ENCODE assay signal across 17 cellular contexts in genomic region chr5:154648706-154649105, GRCh38.
A peak's percentile ranks its signal among the peaks of the same experiment; 100 is the strongest.
DNase-seq lines count a peak whose midpoint lies in the region; TF ChIP-seq lines count a peak whose summit lies in the region.
"Had no signal": no experiment of that assay in that cellular context is flagged by ENCODE, and none has a peak within 500 bp of the region (broad histone marks: within the 10 kb centered on the region; RNA-seq: fewer than 3 reads in every experiment).

No MANE protein-coding gene starts in this region.

- intact Hi-C loops in posterior vena cava (cut with DNase I): loop anchor here in 1 of 2 donors (5.0 kb wide), 1 partner anchor 164 kb away; no protein-coding TSS in a partner anchor

- in situ Hi-C loops in GM13976 (cut with MboI; ENCODE audit: low sequenced_read_pairs, unreplicated experiment): no loop called here

- DNase-seq in ELR (ENCODE audit: low read depth) (peak; percentile 19), NB4 (ENCODE audit: low read depth) (peak; percentile 57), epithelial cell of esophagus (ENCODE audit: low read depth) (peak; percentile 37), posterior vena cava (ENCODE audit: low spot score) (peak; percentile 63), AG08396 (ENCODE audit: low spot score) (no peak), GM13976 (ENCODE audit: low spot score) (no peak), ecto neural progenitor cell (ENCODE audit: low spot score) (no peak)
- no peak for DNase-seq in activated CD4-positive, alpha-beta T cell treated with anti-CD3 and anti-CD28 coated beads for 4 hours
- DNase-seq: activated T-cell treated with anti-CD3 and anti-CD28 coated beads, Interleukin-2, amount 50 U/mL, for 1 hour; aorta; effector CD8-positive, alpha-beta T cell; GDM1; HCEC 1CT; naive thymus-derived CD4-positive, alpha-beta T cell; NCI-H2171 treated with DMSO at 0.1 percent for 48 hours; NK-92 treated with Interleukin-12 subunit alpha and Interleukin-12 subunit beta, amount 100 ng/mL, for 24 hours; stimulated activated naive CD8-positive, alpha-beta T cell treated with anti-CD3 and anti-CD28 coated beads, Interleukin-15, amount 100 ng/mL, for 72 hours had no signal

- no peak for TF ChIP-seq CTCF in NB4 (IDR thresholded peaks at IDR 0.05; ENCODE audit: low read depth, low read length)
- TF ChIP-seq CTCF in epithelial cell of esophagus (IDR thresholded peaks at IDR 0.05; ENCODE audit: insufficient read depth, low read depth, low read length, missing control alignments): no peak
- no peak for TF ChIP-seq CTCF in GM13976 (IDR thresholded peaks at IDR 0.05; ENCODE audit: borderline replicate concordance, control extremely low read depth, extremely low read depth, insufficient read depth, missing control alignments)

- H3K4me3 ChIP-seq in NB4 (ENCODE audit: low read depth, low read length) (no peak overlapping the region), epithelial cell of esophagus (ENCODE audit: low read length) (no peak overlapping the region)

- TF ChIP-seq POLR2A in NB4 (IDR thresholded peaks at IDR 0.05; ENCODE audit: extremely low read depth, insufficient read length): no peak

Comparison
In these comparisons a context has a peak if more than half of its experiments do, and no peak if none do; other contexts are left out.
1. DNase-seq: peak in ELR (single experiment), NB4 (single experiment), epithelial cell of esophagus (single experiment) and posterior vena cava (single experiment); none in activated CD4-positive, alpha-beta T cell treated with anti-CD3 and anti-CD28 coated beads for 4 hours (0 of 2), AG08396 (single experiment), GM13976 (single experiment) and ecto neural progenitor cell (single experiment).